In the genomic region with DNA sequence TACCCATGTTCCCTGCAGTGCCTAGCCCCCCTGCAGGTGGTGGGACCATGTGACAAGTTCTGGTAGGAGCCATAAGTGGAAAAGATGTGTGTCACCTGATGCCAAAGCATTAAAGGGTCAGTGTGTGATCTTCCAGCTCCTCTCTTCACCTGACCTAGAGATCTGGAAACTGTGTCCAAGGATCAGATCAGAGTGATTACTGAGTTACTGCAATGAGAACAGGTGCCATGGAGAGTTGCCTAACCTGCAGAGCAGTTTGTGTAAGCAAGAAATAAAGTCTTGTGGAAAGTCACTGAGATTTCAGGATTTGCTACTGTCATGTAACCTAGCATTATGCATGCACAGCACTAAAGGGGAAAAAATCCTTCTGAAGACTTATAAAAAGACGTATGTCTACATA, we compare ENCODE assay signal across 29 cellular contexts.
"Had no signal": no experiment of that assay in that cellular context is flagged by ENCODE, and none has a peak within 500 bp of the region (broad histone marks: within the 10 kb centered on the region; RNA-seq: fewer than 3 reads in every experiment).

No MANE protein-coding gene starts in this region.

- H3K4me3 ChIP-seq: neural progenitor cell, ovary, psoas muscle, right lobe of liver, sigmoid colon, suprapubic skin, testis, tibial artery, transverse colon, upper lobe of right lung, uterus had no signal

- H3K4me3 Mint-ChIP-seq: natural killer cell; nephron; neural progenitor cell; stimulated activated effector memory CD8-positive, alpha-beta T cell treated with anti-CD3 and anti-CD28 coated beads, Interleukin-12 subunit alpha, Interleukin-12 subunit beta, amount 100 ng/mL, for 72 hours; stimulated activated naive B cell treated with anti-CD40 and anti-IgM and Interleukin-4, amounts not matched to agents 10 μg/mL and 1 μg/mL and 100 μg/mL, for 72 hours; stimulated activated naive CD8-positive, alpha-beta T cell treated with anti-CD3 and anti-CD28 coated beads, Interleukin-15, amount 100 ng/mL, for 72 hours; type B pancreatic cell had no signal

- H3K9me3 Mint-ChIP-seq: natural killer cell; nephron; neural progenitor cell; stimulated activated effector memory CD8-positive, alpha-beta T cell treated with anti-CD3 and anti-CD28 coated beads, Interleukin-12 subunit alpha, Interleukin-12 subunit beta, amount 100 ng/mL, for 72 hours; stimulated activated naive CD8-positive, alpha-beta T cell treated with anti-CD3 and anti-CD28 coated beads, Interleukin-15, amount 100 ng/mL, for 72 hours; type B pancreatic cell had no signal

- H3K4me2 ChIP-seq: neural progenitor cell had no signal

- H3K27ac Mint-ChIP-seq: natural killer cell; nephron; neural progenitor cell; progenitor cell of endocrine pancreas; stimulated activated effector memory CD8-positive, alpha-beta T cell treated with anti-CD3 and anti-CD28 coated beads, Interleukin-12 subunit alpha, Interleukin-12 subunit beta, amount 100 ng/mL, for 72 hours; stimulated activated naive B cell treated with anti-CD40 and anti-IgM and Interleukin-4, amounts not matched to agents 10 μg/mL and 1 μg/mL and 100 μg/mL, for 72 hours; stimulated activated naive CD8-positive, alpha-beta T cell treated with anti-CD3 and anti-CD28 coated beads, Interleukin-15, amount 100 ng/mL, for 72 hours; type B pancreatic cell had no signal

- H2AFZ ChIP-seq: neural progenitor cell, parathyroid adenoma had no signal

- H3K36me3 Mint-ChIP-seq: natural killer cell; neural progenitor cell; stimulated activated effector memory CD8-positive, alpha-beta T cell treated with anti-CD3 and anti-CD28 coated beads, Interleukin-12 subunit alpha, Interleukin-12 subunit beta, amount 100 ng/mL, for 72 hours; stimulated activated naive B cell treated with anti-CD40 and anti-IgM and Interleukin-4, amounts not matched to agents 10 μg/mL and 1 μg/mL and 100 μg/mL, for 72 hours; type B pancreatic cell had no signal

- H3K4me1 Mint-ChIP-seq: natural killer cell; nephron; neural progenitor cell; stimulated activated effector memory CD8-positive, alpha-beta T cell treated with anti-CD3 and anti-CD28 coated beads, Interleukin-12 subunit alpha, Interleukin-12 subunit beta, amount 100 ng/mL, for 72 hours; stimulated activated naive B cell treated with anti-CD40 and anti-IgM and Interleukin-4, amounts not matched to agents 10 μg/mL and 1 μg/mL and 100 μg/mL, for 72 hours; stimulated activated naive CD8-positive, alpha-beta T cell treated with anti-CD3 and anti-CD28 coated beads, Interleukin-15, amount 100 ng/mL, for 72 hours had no signal

- DNase-seq: natural killer cell; occipital lobe; ovary; posterior cingulate gyrus; psoas muscle; right cardiac atrium; right lobe of liver; sigmoid colon; small intestine; stimulated activated CD4-positive, alpha-beta T cell treated with anti-CD3 and anti-CD28 coated beads, Interleukin-15, amount 100 ng/mL, for 24 hours; stimulated activated CD4-positive, alpha-beta T cell treated with anti-CD3 and anti-CD28 coated beads, Interleukin-2, amount 100 ng/mL, for 24 hours; stimulated activated CD4-positive, alpha-beta T cell treated with anti-CD3 and anti-CD28 coated beads, Interleukin-2, amount 100 ng/mL, for 48 hours; stimulated activated CD4-positive, alpha-beta T cell treated with anti-CD3 and anti-CD28 coated beads, Interleukin-4, amount 100 ng/mL, for 24 hours; stimulated activated naive B cell treated with anti-CD40 and anti-IgM and Interleukin-4, amounts not matched to agents 10 μg/mL and 1 μg/mL and 100 μg/mL, for 72 hours; stimulated activated naive CD8-positive, alpha-beta T cell treated with anti-CD3 and anti-CD28 coated beads, Interleukin-15, amount 100 ng/mL, for 72 hours; stimulated activated naive CD8-positive, alpha-beta T cell treated with anti-CD3 and anti-CD28 coated beads, Interleukin-15, Interleukin-2, amounts not matched to agents 100 U/mL and 50 U/mL, for 24 hours; substantia nigra; testis; tibial artery; transverse colon; upper lobe of right lung; uterus had no signal

- H3K9ac ChIP-seq: neural progenitor cell, parathyroid adenoma had no signal

- H3K4me1 ChIP-seq: neural progenitor cell, parathyroid adenoma, psoas muscle, right lobe of liver, sigmoid colon, suprapubic skin, testis, tibial artery, transverse colon, upper lobe of right lung, uterus had no signal

- H3K79me2 ChIP-seq: parathyroid adenoma had no signal

- H3K36me3 ChIP-seq: neural progenitor cell, ovary, right lobe of liver, sigmoid colon, suprapubic skin, tibial artery, transverse colon, upper lobe of right lung, uterus had no signal

- H3K27me3 Mint-ChIP-seq: progenitor cell of endocrine pancreas; stimulated activated naive B cell treated with anti-CD40 and anti-IgM and Interleukin-4, amounts not matched to agents 10 μg/mL and 1 μg/mL and 100 μg/mL, for 72 hours; stimulated activated naive CD8-positive, alpha-beta T cell treated with anti-CD3 and anti-CD28 coated beads, Interleukin-15, amount 100 ng/mL, for 72 hours; type B pancreatic cell had no signal

- H3K27ac ChIP-seq: neural progenitor cell, ovary, parathyroid adenoma, psoas muscle, right lobe of liver, sigmoid colon, suprapubic skin, testis, tibial artery, transverse colon, upper lobe of right lung, uterus had no signal

- ATAC-seq: natural killer cell; psoas muscle; right cardiac atrium; stimulated activated effector memory CD8-positive, alpha-beta T cell treated with anti-CD3 and anti-CD28 coated beads, Interleukin-12 subunit alpha, Interleukin-12 subunit beta, amount 100 ng/mL, for 72 hours; stimulated activated naive B cell treated with anti-CD40 and anti-IgM and Interleukin-4, amounts not matched to agents 10 μg/mL and 1 μg/mL and 100 μg/mL, for 72 hours; stimulated activated naive CD8-positive, alpha-beta T cell treated with anti-CD3 and anti-CD28 coated beads, Interleukin-15, amount 100 ng/mL, for 72 hours; stimulated activated naive CD8-positive, alpha-beta T cell treated with anti-CD3 and anti-CD28 coated beads, Interleukin-15, Interleukin-2, amounts not matched to agents 100 U/mL and 50 U/mL, for 24 hours; upper lobe of right lung had no signal

- H3K27me3 ChIP-seq: neural progenitor cell, ovary, right lobe of liver, sigmoid colon, suprapubic skin, testis, tibial artery, transverse colon, upper lobe of right lung, uterus had no signal

- H3K9me3 ChIP-seq: ovary, psoas muscle, right lobe of liver, sigmoid colon, suprapubic skin, testis, tibial artery, transverse colon, upper lobe of right lung, uterus had no signal
